ENCODE assay signal across 8 cellular contexts in the genomic region with DNA sequence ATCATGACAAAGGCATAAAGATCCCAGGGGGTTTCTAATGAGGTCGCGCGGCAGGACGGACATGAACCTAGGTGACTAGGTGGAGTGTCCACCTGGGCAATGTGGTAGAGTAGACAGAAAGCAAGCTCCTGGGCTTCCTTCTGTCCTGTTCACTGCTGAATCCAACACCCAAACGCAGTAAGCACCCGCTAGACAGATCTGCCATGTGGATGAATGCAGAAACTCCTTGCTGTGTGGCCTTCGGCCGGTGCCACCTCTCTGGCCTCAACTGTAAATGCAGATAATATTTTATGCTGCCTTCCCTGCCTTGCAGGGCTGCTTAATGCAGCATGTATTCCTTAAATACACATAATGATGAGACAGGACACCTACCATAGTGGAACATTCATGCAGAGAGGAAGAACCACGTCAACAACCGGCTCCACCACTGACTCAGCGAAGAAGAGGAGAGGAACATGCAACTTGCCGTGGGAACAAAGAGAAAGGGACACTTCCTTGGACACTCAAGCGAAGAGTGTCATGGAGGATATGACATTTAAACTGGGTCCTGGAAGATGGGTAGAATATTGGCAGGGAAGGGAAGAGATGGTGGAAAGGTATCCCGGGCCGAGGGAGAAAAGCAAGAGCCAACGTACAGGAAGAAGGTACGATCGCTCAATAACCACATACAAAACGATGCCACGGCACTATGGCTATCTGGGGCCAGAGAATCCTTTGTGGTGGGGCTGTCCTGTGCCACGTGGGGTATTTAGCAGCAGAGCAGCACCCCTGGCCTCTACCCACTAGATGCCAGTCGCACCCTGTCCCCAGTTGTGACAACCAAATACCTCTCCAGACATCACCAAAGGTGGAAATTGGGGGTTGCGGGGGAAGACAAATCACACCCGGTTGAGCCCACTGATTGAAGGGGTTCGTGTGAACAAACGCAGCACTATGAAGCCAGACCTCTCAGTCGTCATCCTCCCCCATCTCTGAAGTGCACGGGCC. TPM values are rescaled to one million over a fixed set of nuclear protein-coding genes. Genes with fewer than 3 reads are reported as not detected.
DNase-seq lines count a peak whose midpoint lies in the region; ATAC-seq, FAIRE-seq and TF ChIP-seq lines count a peak whose summit lies in the region.

No MANE protein-coding gene starts in this region.

- intact Hi-C loops in heart right ventricle (cut with DNase I) = no loop called here
- intact Hi-C loops in Right ventricle myocardium superior (cut with DNase I) = no loop called here
- intact Hi-C loops in vagina (cut with DNase I) = no loop called here
- intact Hi-C loops in OCI-LY7 (cut with micrococcal nuclease; ENCODE audit: unreplicated experiment) = no loop called here

- H3K4me2 ChIP-seq in astrocyte (ENCODE audit: low read length) = peak overlapping the region; percentile 49
- no peak overlapping the region for H3K4me2 ChIP-seq in OCI-LY7 (ENCODE audit: low read length)

- peak overlapping the region; percentile 68 for H3K9ac ChIP-seq in astrocyte (ENCODE audit: low read length)
- H3K9ac ChIP-seq in muscle layer of colon (ENCODE audit: low read length) = peak overlapping the region; percentile 59

- CTCF ChIA-PET in OCI-LY7 (lab: Charles Lee; ENCODE audit: unreplicated experiment) = no interaction called here

- H4K20me1 ChIP-seq in astrocyte (ENCODE audit: insufficient read depth, low read length) = peaks cover 99% of the 10 kb centered on the region
- peaks cover 10% of the 10 kb centered on the region; the same call in 1 of the 2 replicates for H4K20me1 ChIP-seq in OCI-LY7 (ENCODE audit: insufficient read depth, low read length)

- FAIRE-seq in astrocyte (lab: Jason Lieb, UNC) = no peak

- ATAC-seq in heart right ventricle (no peak), Right ventricle myocardium superior (ENCODE audit: poor library complexity) (no peak), HG02759 (IDR thresholded peaks at IDR 0.05; ENCODE audit: unreplicated experiment) (no peak)

- peak overlapping the region; percentile 77 for H3K27ac Mint-ChIP-seq in astrocyte (ENCODE audit: unreplicated experiment)

- POLR2A ChIA-PET in OCI-LY7 (lab: Charles Lee) = interaction anchor here (0.7 to 0.9 kb wide), 3 partner anchors 8 to 32 kb away, joined by 3 to 5 read pairs (median 3); no protein-coding TSS in a partner anchor

- H2AFZ ChIP-seq in astrocyte (ENCODE audit: low read depth, low read length) (no peak overlapping the region), OCI-LY7 (ENCODE audit: low read length) (no peak overlapping the region)

- no peaks in the 10 kb centered on the region for H3K27me3 Mint-ChIP-seq in astrocyte (ENCODE audit: low read depth, unreplicated experiment)

- WGBS in heart right ventricle, 2 donors = 62 to 71% methylated on average over 28 of the region's 28 CpGs

- H3K4me1 ChIP-seq in heart right ventricle (peaks cover 52 to 98% (median 95%) of the 10 kb centered on the region in 9 donors), astrocyte (ENCODE audit: insufficient read depth, low read length) (peaks cover 94% of the 10 kb centered on the region), muscle layer of colon (ENCODE audit: insufficient read depth, low read length) (peaks cover 90% of the 10 kb centered on the region), vagina (peaks cover 99% of the 10 kb centered on the region), OCI-LY7 (ENCODE audit: insufficient read depth, low read length, poor library complexity, severe bottlenecking) (peaks cover 71% of the 10 kb centered on the region)

- TF ChIP-seq CTCF in heart right ventricle (IDR thresholded peaks at IDR 0.05) = no peak
- no peak for TF ChIP-seq CTCF in astrocyte (IDR thresholded peaks at IDR 0.05; ENCODE audit: insufficient read depth, low read depth, low read length)
- no peak for TF ChIP-seq CTCF in vagina (IDR thresholded peaks at IDR 0.05)
- TF ChIP-seq CTCF in OCI-LY7 (conservative IDR thresholded peaks at IDR 0.05; ENCODE audit: low read length) = no peak

- no peak for TF ChIP-seq POLR2A in vagina (IDR thresholded peaks at IDR 0.05)

- H3K27me3 ChIP-seq in heart right ventricle (no peaks in the 10 kb centered on the region), astrocyte (ENCODE audit: insufficient read depth, low read length) (no peaks in the 10 kb centered on the region), muscle layer of colon (ENCODE audit: control insufficient read depth in 1 of 2, insufficient read depth in 2 of 2, low read length in 2 of 2) (no peaks in the 10 kb centered on the region), vagina (no peaks in the 10 kb centered on the region)

- peaks cover 87% of the 10 kb centered on the region for H3K4me1 Mint-ChIP-seq in astrocyte (ENCODE audit: low read depth, unreplicated experiment)

- H3K36me3 ChIP-seq in heart right ventricle = peaks cover 0 to 31% (median 0%) of the 10 kb centered on the region in 9 donors
- H3K36me3 ChIP-seq in astrocyte (ENCODE audit: insufficient read depth, low read length) = peaks cover 20% of the 10 kb centered on the region
- H3K36me3 ChIP-seq in muscle layer of colon (ENCODE audit: insufficient read depth, low read length) = peaks cover 3% of the 10 kb centered on the region
- no peaks in the 10 kb centered on the region for H3K36me3 ChIP-seq in vagina
- H3K36me3 ChIP-seq in OCI-LY7 (ENCODE audit: insufficient read depth, low read length) = peaks cover 32% of the 10 kb centered on the region

- no TSS peak for BruUV-seq in OCI-LY7 (replicated peaks; lab: Mats Ljungman, UMichigan)

- H3K4me3 Mint-ChIP-seq in astrocyte (ENCODE audit: unreplicated experiment) = peak overlapping the region; percentile 58

- H3K9me3 ChIP-seq in heart right ventricle (no peaks in the 10 kb centered on the region), astrocyte (ENCODE audit: insufficient read depth, low read depth, low read length) (no peaks in the 10 kb centered on the region), muscle layer of colon (ENCODE audit: low read length) (no peaks in the 10 kb centered on the region), vagina (no peaks in the 10 kb centered on the region), OCI-LY7 (ENCODE audit: low read length) (no peaks in the 10 kb centered on the region)

- no peaks in the 10 kb centered on the region for H3K9me2 ChIP-seq in OCI-LY7 (ENCODE audit: insufficient read depth, low read length)

- H3K27ac ChIP-seq in heart right ventricle = peak overlapping the region in 9 of 10 donors; percentile 66 to 93 (median 88)
- H3K27ac ChIP-seq in astrocyte (ENCODE audit: low read depth, low read length) = peak overlapping the region; percentile 87
- H3K27ac ChIP-seq in muscle layer of colon (ENCODE audit: low read depth, low read length) = peak overlapping the region; percentile 59
- peak overlapping the region; percentile 93 for H3K27ac ChIP-seq in vagina
- H3K27ac ChIP-seq in OCI-LY7 (ENCODE audit: low read depth, low read length, poor library complexity, severe bottlenecking) = no peak overlapping the region

- peaks cover 99% of the 10 kb centered on the region for H3K79me2 ChIP-seq in astrocyte (ENCODE audit: insufficient read depth, low read length)
- peaks cover 92% of the 10 kb centered on the region for H3K79me2 ChIP-seq in OCI-LY7 (ENCODE audit: insufficient read depth, low read depth, low read length)

- DNase-seq in heart right ventricle = no peak
- DNase-seq in Right ventricle myocardium superior = no peak
- DNase-seq in astrocyte (ENCODE audit: low read depth) = no peak
- no peak for DNase-seq in vagina (ENCODE audit: extremely low spot score in 2 of 2)
- no peak for DNase-seq in NCI-H345 (lab: John Stamatoyannopoulos, UW)
- DNase-seq in OCI-LY7 (ENCODE audit: low spot score) = no peak

- H3K36me3 Mint-ChIP-seq in astrocyte (ENCODE audit: low read depth, unreplicated experiment) = peaks cover 30% of the 10 kb centered on the region

- H3K4me3 ChIP-seq in heart right ventricle (peak overlapping the region in 1 of 10 donors; percentile 15), astrocyte (ENCODE audit: insufficient read depth, low read depth, low read length) (no peak overlapping the region), muscle layer of colon (ENCODE audit: low read depth in 1 of 2, low read length in 2 of 2) (peak overlapping the region in 1 of 2 donors; percentile 7), vagina (no peak overlapping the region), OCI-LY7 (ENCODE audit: low read depth, low read length, poor library complexity, severe bottlenecking) (no peak overlapping the region)

- no peaks in the 10 kb centered on the region for H3K9me3 Mint-ChIP-seq in astrocyte (ENCODE audit: unreplicated experiment)

RNA-seq across cellular contexts. Expression of a gene that starts 30.8 kb away (rescaled TPM):
- total RNA-seq in heart right ventricle (100 to 1,000 TPM; 132 to 345 (median 189) TPM), Right ventricle myocardium superior (138 TPM), astrocyte (2,278 and 2,469 TPM in 2 replicates), vagina (333 TPM), OCI-LY7 (2022) (213 and 223 TPM in 2 replicates)
- polyA plus RNA-seq in heart right ventricle = 100 to 1,000 TPM; 134 to 243 TPM
- 112 and 133 TPM in 2 replicates for total RNA-seq in OCI-LY7 (2014; rRNA removed; shearing (Covaris generic))
